Comparison of ENCODE assay signal across 1 cellular context in the genomic region with DNA sequence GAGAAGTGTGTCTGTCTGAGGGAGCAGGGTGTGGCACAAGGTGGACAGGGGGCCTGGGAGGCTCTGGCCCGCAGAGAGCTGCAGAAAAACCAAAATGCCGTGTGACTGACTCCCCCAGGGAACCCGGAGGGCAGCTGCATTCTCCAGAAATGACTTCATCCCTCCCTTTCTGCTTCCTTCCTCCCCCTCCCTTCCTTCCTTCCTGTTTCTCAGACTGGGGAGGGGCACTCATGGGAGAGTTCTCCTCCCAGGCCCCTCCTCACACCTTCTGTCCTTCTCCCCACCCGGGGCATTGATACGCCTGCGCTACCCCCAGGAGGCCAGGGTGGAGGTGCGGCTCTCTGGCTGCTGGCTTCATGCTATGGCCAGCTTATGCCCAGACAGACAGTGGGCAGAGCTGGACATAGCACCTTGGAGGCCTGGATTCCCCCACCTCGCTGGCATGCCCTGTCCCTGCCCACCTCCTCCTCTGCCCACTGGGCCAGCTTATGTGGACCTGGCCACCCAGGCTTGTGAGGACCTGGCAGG.
A peak's percentile ranks its signal among the peaks of the same experiment; 100 is the strongest.
TF ChIP-seq lines count a peak whose summit lies in the region.

No MANE protein-coding gene starts in this region.

TF ChIP-seq in K562, 482 proteins besides CTCF, POLR2A, EP300 and RAD21 (continued from another document and continues in another):
- TF ChIP-seq ZBTB40 (IDR thresholded peaks at IDR 0.05) (peak; percentile 43; the same call in 1 of the 2 replicates), ZBTB40 (CRISPR knock-in tag; IDR thresholded peaks at IDR 0.05) (no peak), NRF1 (conservative IDR thresholded peaks at IDR 0.05 in 1 of 2, IDR thresholded peaks at IDR 0.05 in 1 of 2) (peak; percentile 18 to 21; a peak in 2 of 4 replicates), ARID1B (IDR thresholded peaks at IDR 0.05) (peak; percentile 52; the same call in 1 of the 2 replicates), RBFOX2 (IDR thresholded peaks at IDR 0.05; ENCODE audit: low read depth, low read length) (0 out of 2 replicates have a peak, but pooled peaks have one; percentile 14), ZNF592 (IDR thresholded peaks at IDR 0.05) (no peak), OTX1 (CRISPR knock-in tag; IDR thresholded peaks at IDR 0.05) (no peak), ATF3 (IDR thresholded peaks at IDR 0.05) (peak; percentile 73), ATF3 (CRISPR knock-in tag; conservative IDR thresholded peaks at IDR 0.05) (no peak), TEAD4 (IDR thresholded peaks at IDR 0.05; ENCODE audit: low read length) (0 out of 2 replicates have a peak, but pooled peaks have one; percentile 16), TEAD4 (CRISPR knock-in tag; IDR thresholded peaks at IDR 0.05; ENCODE audit: borderline replicate concordance) (no peak), HDAC1 (IDR thresholded peaks at IDR 0.05) (peak in 1 of 2 experiments; percentile 27; a peak in 1 of 4 replicates), NFIX (CRISPR knock-in tag; IDR thresholded peaks at IDR 0.05; ENCODE audit: low read depth) (no peak), PKNOX1 (IDR thresholded peaks at IDR 0.05) (0 out of 2 replicates have a peak, but pooled peaks have one; percentile 24), ZBTB7A (IDR thresholded peaks at IDR 0.05; ENCODE audit: borderline replicate concordance, control insufficient read depth, low read depth, low read length) (peak; percentile 54; the same call in 1 of the 2 replicates), ZNF175 (CRISPR knock-in tag; IDR thresholded peaks at IDR 0.05; ENCODE audit: low read depth) (0 out of 2 replicates have a peak, but pooled peaks have one; percentile 67), CTBP1 (IDR thresholded peaks at IDR 0.05; ENCODE audit: borderline replicate concordance) (peak; percentile 36; the same call in 1 of the 2 replicates), SIN3A (IDR thresholded peaks at IDR 0.05; ENCODE audit: borderline replicate concordance in 2 of 2, control insufficient read depth in 1 of 2, low read depth in 2 of 2, low read length in 2 of 2) (no peak), ATF7 (IDR thresholded peaks at IDR 0.05) (peak; percentile 86), POLR2H (tag; IDR thresholded peaks at IDR 0.05; ENCODE audit: low read depth) (no peak), SMARCA4 (IDR thresholded peaks at IDR 0.05) (peak; percentile 43; the same call in 1 of the 2 replicates), SPI1 (IDR thresholded peaks at IDR 0.05; ENCODE audit: borderline replicate concordance, low read depth, low read length) (peak; percentile 61; the same call in 1 of the 2 replicates), MTA3 (IDR thresholded peaks at IDR 0.05; ENCODE audit: borderline replicate concordance) (peak; percentile 24; the same call in 1 of the 2 replicates), VEZF1 (CRISPR knock-in tag; IDR thresholded peaks at IDR 0.05) (peak; percentile 21), ZNF395 (CRISPR knock-in tag; IDR thresholded peaks at IDR 0.05) (peak; percentile 62; the same call in 1 of the 2 replicates), KLF1 (tag; IDR thresholded peaks at IDR 0.05) (no peak), JUND (IDR thresholded peaks at IDR 0.05; ENCODE audit: borderline replicate concordance, low read depth, low read length) (peak; percentile 84), JUND (tag; IDR thresholded peaks at IDR 0.05; ENCODE audit: borderline replicate concordance, low read depth, low read length) (peak; percentile 79; the same call in 1 of the 3 replicates), JUN (IDR thresholded peaks at IDR 0.05; ENCODE audit: borderline replicate concordance, low read depth, low read length) (peak; percentile 80), JUN (CRISPR knock-in tag; IDR thresholded peaks at IDR 0.05; ENCODE audit: borderline replicate concordance) (no peak), ETV1 (tag; conservative IDR thresholded peaks at IDR 0.05; ENCODE audit: low read depth) (peak; percentile 88)
- TF ChIP-seq, protein P1, sequence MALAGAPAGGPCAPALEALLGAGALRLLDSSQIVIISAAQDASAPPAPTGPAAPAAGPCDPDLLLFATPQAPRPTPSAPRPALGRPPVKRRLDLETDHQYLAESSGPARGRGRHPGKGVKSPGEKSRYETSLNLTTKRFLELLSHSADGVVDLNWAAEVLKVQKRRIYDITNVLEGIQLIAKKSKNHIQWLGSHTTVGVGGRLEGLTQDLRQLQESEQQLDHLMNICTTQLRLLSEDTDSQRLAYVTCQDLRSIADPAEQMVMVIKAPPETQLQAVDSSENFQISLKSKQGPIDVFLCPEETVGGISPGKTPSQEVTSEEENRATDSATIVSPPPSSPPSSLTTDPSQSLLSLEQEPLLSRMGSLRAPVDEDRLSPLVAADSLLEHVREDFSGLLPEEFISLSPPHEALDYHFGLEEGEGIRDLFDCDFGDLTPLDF (CRISPR knock-in tag; IDR thresholded peaks at IDR 0.05), result no peak
- TF ChIP-seq, protein P2, sequence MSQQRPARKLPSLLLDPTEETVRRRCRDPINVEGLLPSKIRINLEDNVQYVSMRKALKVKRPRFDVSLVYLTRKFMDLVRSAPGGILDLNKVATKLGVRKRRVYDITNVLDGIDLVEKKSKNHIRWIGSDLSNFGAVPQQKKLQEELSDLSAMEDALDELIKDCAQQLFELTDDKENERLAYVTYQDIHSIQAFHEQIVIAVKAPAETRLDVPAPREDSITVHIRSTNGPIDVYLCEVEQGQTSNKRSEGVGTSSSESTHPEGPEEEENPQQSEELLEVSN (IDR thresholded peaks at IDR 0.05; ENCODE audit: borderline replicate concordance in 1 of 2, extremely low read depth in 1 of 2, insufficient read depth in 1 of 2, insufficient read length in 1 of 2, low read depth in 1 of 2, low read length in 1 of 2, poor library complexity in 1 of 2, severe bottlenecking in 1 of 2), result peak in 1 of 2 experiments; percentile 13
